ENCODE assay signal across 29 cellular contexts in genomic region chr7:34825221-34825620, GRCh38.
"Had no signal": no experiment of that assay in that cellular context is flagged by ENCODE, and none has a peak within 500 bp of the region (broad histone marks: within the 10 kb centered on the region; RNA-seq: fewer than 3 reads in every experiment).

No MANE protein-coding gene starts in this region.

- H2AFZ ChIP-seq: parathyroid adenoma had no signal

- H3K79me2 ChIP-seq: parathyroid adenoma had no signal

- H3K27me3 ChIP-seq: breast epithelium, esophagus squamous epithelium, right atrium auricular region, tibial nerve had no signal

- H3K36me3 ChIP-seq: breast epithelium, esophagus squamous epithelium, right atrium auricular region, tibial nerve had no signal

- H3K4me3 ChIP-seq: breast epithelium, esophagus squamous epithelium, psoas muscle, right atrium auricular region, smooth muscle cell, tibial nerve had no signal

- H3K4me1 ChIP-seq: breast epithelium, esophagus squamous epithelium, parathyroid adenoma, psoas muscle, right atrium auricular region, tibial nerve had no signal

- H3K9me3 ChIP-seq: breast epithelium, esophagus squamous epithelium, psoas muscle, right atrium auricular region, tibial nerve had no signal

- H3K9ac ChIP-seq: parathyroid adenoma had no signal

- H3K27ac ChIP-seq: breast epithelium, epithelial cell of prostate, esophagus squamous epithelium, parathyroid adenoma, psoas muscle, right atrium auricular region, tibial nerve, VCaP had no signal

- DNase-seq: activated CD4-positive, alpha-beta memory T cell treated with anti-CD3 and anti-CD28 coated beads for 36 hours; activated CD4-positive, alpha-beta T cell treated with anti-CD3 and anti-CD28 coated beads, Interleukin-2, amount 10 ng/mL, durations not matched to agents 24 days and 14 days; activated CD8-positive, alpha-beta memory T cell treated with anti-CD3 and anti-CD28 coated beads, Interleukin-2, amount 50 U/mL, for 48 hours; activated gamma-delta T cell treated with Interleukin-2 at 50 U/mL for 16 hours; activated naive CD4-positive, alpha-beta T cell treated with anti-CD3 and anti-CD28 coated beads, Interleukin-2, amount 50 U/mL, for 16 hours; activated T-cell treated with anti-CD3 and anti-CD28 coated beads, Interleukin-2, amount 50 U/mL, for 24 hours; effector CD4-positive, alpha-beta T cell; esophagus squamous epithelium; left cardiac atrium; mammary epithelial cell; naive B cell; nephron progenitor cell; occipital lobe; psoas muscle; stimulated activated CD4-positive, alpha-beta T cell treated with anti-CD3 and anti-CD28 coated beads, Interleukin-1b, Interleukin-23, amount 100 ng/mL, for 48 hours; stimulated activated CD4-positive, alpha-beta T cell treated with anti-CD3 and anti-CD28 coated beads, Interleukin-4, amount 100 ng/mL, for 4 hours; stimulated activated CD8-positive, alpha-beta memory T cell treated with anti-CD3 and anti-CD28 coated beads, Interleukin-4, amount 100 ng/mL, for 48 hours; stimulated activated naive B cell treated with anti-CD40 and anti-IgM and Interleukin-4, amounts not matched to agents 10 μg/mL and 1 μg/mL and 100 μg/mL, for 72 hours; T-helper 9 cell had no signal

- H3K4me2 ChIP-seq: smooth muscle cell had no signal

- ATAC-seq: activated T-helper 17 cell treated with anti-CD3 and anti-CD28 coated beads, Interleukin-2, amount 50 U/mL, for 72 hours; left cardiac atrium; psoas muscle; stimulated activated naive B cell treated with anti-CD40 and anti-IgM and Interleukin-4, amounts not matched to agents 10 μg/mL and 1 μg/mL and 100 μg/mL, for 72 hours had no signal

- FAIRE-seq: frontal cortex, TTC549 had no signal
